ENCODE assay signal across 9 cellular contexts in the genomic region with DNA sequence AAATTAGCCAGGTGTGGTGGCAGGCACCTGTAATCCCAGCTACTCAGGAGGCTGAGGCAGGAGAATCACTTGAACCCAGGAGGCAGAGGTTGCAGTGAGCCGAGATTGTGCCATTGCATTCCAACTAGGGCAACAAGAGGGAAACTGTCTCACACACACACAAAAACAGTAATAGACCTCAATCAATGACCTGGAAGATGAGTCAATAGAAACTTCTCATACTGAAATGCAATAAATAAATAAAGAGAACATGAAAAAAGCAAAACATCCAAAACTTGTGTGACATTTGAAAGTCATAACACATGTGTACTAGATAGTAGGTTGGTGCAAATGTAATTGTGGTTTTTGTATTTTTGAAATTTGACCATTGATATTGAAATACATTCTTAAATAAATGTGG.
"Had no signal": no experiment of that assay in that cellular context is flagged by ENCODE, and none has a peak within 500 bp of the region (broad histone marks: within the 10 kb centered on the region; RNA-seq: fewer than 3 reads in every experiment).

No MANE protein-coding gene starts in this region.

- H3K4me2 ChIP-seq: GM23338, KMS-11 had no signal

- H3K4me3 ChIP-seq: GM23338 had no signal

- FAIRE-seq: H1, H54, HepG2 had no signal

- ATAC-seq: GM23338, HepG2 had no signal

- DNase-seq: H9, HCEC 1CT, KBM-7 had no signal

- H3K27ac ChIP-seq: HL-60, KMS-11 had no signal
